ENCODE assay signal across 8 cellular contexts in genomic region chr7:13990319-13990983, GRCh38. TPM values are rescaled to one million over a fixed set of nuclear protein-coding genes. Genes with fewer than 3 reads are reported as not detected.
DNase-seq lines count a peak whose midpoint lies in the region; ATAC-seq and TF ChIP-seq lines count a peak whose summit lies in the region.

No MANE protein-coding gene starts in this region.

- peak overlapping the region; percentile 69 to 90 for H3K4me3 ChIP-seq in gastroesophageal sphincter
- H3K4me3 ChIP-seq in neural cell (ENCODE audit: low read length): peak overlapping the region; percentile 73

- peak overlapping the region; percentile 49 for H3K9ac ChIP-seq in neural cell (ENCODE audit: low read length)

- H3K27me3 ChIP-seq in gastroesophageal sphincter (no peaks in the 10 kb centered on the region), neural cell (ENCODE audit: insufficient read depth, low read depth, low read length) (peaks cover 17% of the 10 kb centered on the region)

- H3K79me2 ChIP-seq in neural cell (replicated peaks; ENCODE audit: insufficient read depth, low read length): peaks cover 9% of the 10 kb centered on the region

- TF ChIP-seq CTCF in gastroesophageal sphincter (IDR thresholded peaks at IDR 0.05) (no peak), neural cell (IDR thresholded peaks at IDR 0.05; ENCODE audit: poor library complexity, severe bottlenecking) (no peak)

- H3K9me2 ChIP-seq in neural cell (ENCODE audit: insufficient read depth, low read length): no peaks in the 10 kb centered on the region

- peak; percentile 13 for DNase-seq in AG08395 (ENCODE audit: low spot score)
- peak; percentile 85 for DNase-seq in NCI-H345 treated with DMSO at 0.1 percent for 48 hours (lab: John Stamatoyannopoulos, UW; ENCODE audit: unreplicated experiment)
- DNase-seq in activated CD8-positive, alpha-beta memory T cell treated with anti-CD3 and anti-CD28 coated beads, Interleukin-2, amount 50 U/mL, for 48 hours: peak; percentile 58
- no peak for DNase-seq in mesenteric fat pad (ENCODE audit: low spot score)

- peak overlapping the region; percentile 84 for H3K4me2 ChIP-seq in neural cell (ENCODE audit: low read length)

- H3K36me3 ChIP-seq in gastroesophageal sphincter (no peaks in the 10 kb centered on the region), neural cell (ENCODE audit: insufficient read depth, low read length) (no peaks in the 10 kb centered on the region)

- H2AFZ ChIP-seq in neural cell (ENCODE audit: low read depth, low read length): no peak overlapping the region

- TF ChIP-seq POLR2A in gastroesophageal sphincter (IDR thresholded peaks at IDR 0.05): no peak

- H4K20me1 ChIP-seq in neural cell (ENCODE audit: insufficient read depth): no peaks in the 10 kb centered on the region

- no peak for TF ChIP-seq EP300 in gastroesophageal sphincter (IDR thresholded peaks at IDR 0.05)
- TF ChIP-seq EP300 in neural cell (conservative IDR thresholded peaks at IDR 0.05; ENCODE audit: poor library complexity, severe bottlenecking): no peak

- WGBS in gastroesophageal sphincter (ENCODE audit: low coverage in 1 of 2), 2 donors: 0% methylated on average over 9 to 16 of the region's 24 CpGs

- TF ChIP-seq RAD21 in neural cell (conservative IDR thresholded peaks at IDR 0.05): no peak

- peak overlapping the region; percentile 86 to 89 (median 88) for H3K27ac ChIP-seq in gastroesophageal sphincter
- no peak overlapping the region for H3K27ac ChIP-seq in neural cell (ENCODE audit: low read length)

- H3K9me3 ChIP-seq in gastroesophageal sphincter (no peaks in the 10 kb centered on the region), neural cell (ENCODE audit: low read length) (no peaks in the 10 kb centered on the region)

- peaks cover 0 to 17% (median 0%) of the 10 kb centered on the region in 3 donors for H3K4me1 ChIP-seq in gastroesophageal sphincter

- ATAC-seq in GM18867 (IDR thresholded peaks at IDR 0.05; ENCODE audit: unreplicated experiment) (peak; percentile 62), HG03196 (IDR thresholded peaks at IDR 0.05; ENCODE audit: unreplicated experiment) (peak; percentile 51), gastroesophageal sphincter (peak; percentile 30)

- peaks cover 4% of the 10 kb centered on the region for H3F3A ChIP-seq in neural cell (ENCODE audit: insufficient read depth, low read length, poor library complexity, severe bottlenecking)

TF ChIP-seq in neural cell, 6 proteins besides CTCF, POLR2A, EP300 and RAD21:
- TF ChIP-seq POLR2AphosphoS5 (IDR thresholded peaks at IDR 0.05) (peak; percentile 5), MXI1 (conservative IDR thresholded peaks at IDR 0.05; ENCODE audit: poor library complexity, severe bottlenecking) (no peak)

RNA-seq across cellular contexts. Expression of gene ETV1, which starts 1.0 kb away (rescaled TPM):
- total RNA-seq in gastroesophageal sphincter: 10 to 100 TPM in 2 of 4 donors, 1 to 10 TPM in 2; 4.2 to 11.5 (median 7.3) TPM
- 1.3 and 1.5 TPM in 2 replicates for polyA plus RNA-seq in neural cell
- polyA minus RNA-seq in neural cell: 3.9 and 4.9 TPM in 2 replicates
- total RNA-seq in mesenteric fat pad: 5.7 TPM
